Comparison of ENCODE assay signal across 18 cellular contexts in the genomic region with DNA sequence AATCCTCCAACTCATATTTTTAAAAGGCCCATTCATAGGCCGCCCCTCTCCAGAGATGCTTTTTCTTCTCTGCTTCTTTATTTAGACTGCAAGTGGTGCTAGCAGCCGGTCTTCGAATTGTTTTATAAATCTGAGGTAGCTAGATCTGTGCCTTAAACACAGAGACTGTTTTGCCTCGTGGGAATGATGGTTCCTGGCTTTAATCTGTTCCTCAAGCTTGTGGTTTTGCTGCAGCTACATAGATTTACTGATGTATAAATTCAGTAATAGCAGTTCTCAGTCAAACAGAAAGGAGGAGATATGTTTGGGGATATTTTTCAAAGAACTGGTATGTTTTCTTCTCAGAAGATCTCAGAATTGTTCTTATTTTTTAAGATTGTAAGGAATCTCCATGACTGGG. TPM values are rescaled to one million over a fixed set of nuclear protein-coding genes. Genes with fewer than 3 reads are reported as not detected.
DNase-seq lines count a peak whose midpoint lies in the region; ATAC-seq, FAIRE-seq and TF ChIP-seq lines count a peak whose summit lies in the region.
"Had no signal": no experiment of that assay in that cellular context is flagged by ENCODE, and none has a peak within 500 bp of the region (broad histone marks: within the 10 kb centered on the region; RNA-seq: fewer than 3 reads in every experiment).

No MANE protein-coding gene starts in this region.

- no peaks in the 10 kb centered on the region for H3K4me1 ChIP-seq in ascending aorta
- H3K4me1 ChIP-seq: A549 had no signal

- H3K27ac Mint-ChIP-seq in activated CD4-positive, alpha-beta T cell treated with anti-CD3 and anti-CD28 coated beads, Interleukin-2, amount 10 ng/mL, durations not matched to agents 7 days and 5 days: peak overlapping the region; percentile 66
- H3K27ac Mint-ChIP-seq in WTC11 (peak overlapping the region; percentile 7; the same call in 1 of the 2 replicates), nephron progenitor cell (peak overlapping the region; percentile 45)

- H3K4me1 Mint-ChIP-seq in activated CD4-positive, alpha-beta T cell treated with anti-CD3 and anti-CD28 coated beads, Interleukin-2, amount 10 ng/mL, durations not matched to agents 7 days and 5 days: peaks cover 41% of the 10 kb centered on the region
- H3K4me1 Mint-ChIP-seq in WTC11 (peaks cover 50% of the 10 kb centered on the region), nephron progenitor cell (peaks cover 44% of the 10 kb centered on the region)

- H3K4me3 Mint-ChIP-seq in activated CD4-positive, alpha-beta T cell treated with anti-CD3 and anti-CD28 coated beads, Interleukin-2, amount 10 ng/mL, durations not matched to agents 7 days and 5 days: no peak overlapping the region
- H3K4me3 Mint-ChIP-seq in WTC11 (no peak overlapping the region), nephron progenitor cell (no peak overlapping the region)

- H3K27ac ChIP-seq in ascending aorta: no peak overlapping the region
- H3K27ac ChIP-seq: A549, C4-2B, GM23248 had no signal

- DNase-seq in activated CD4-positive, alpha-beta T cell treated with anti-CD3 and anti-CD28 coated beads, Interleukin-2, amount 10 ng/mL, durations not matched to agents 7 days and 5 days: no peak
- DNase-seq in activated CD4-positive, alpha-beta T cell treated with anti-CD3 and anti-CD28 coated beads, Interleukin-2, amount 50 U/mL, for 4 hours: no peak
- DNase-seq in D721Med (ENCODE audit: insufficient read length, low spot score) (no peak), WTC11 (ENCODE audit: low spot score) (no peak), nephron progenitor cell (no peak), ascending aorta (ENCODE audit: low spot score in 2 of 2) (no peak), NCI-H82 treated with DMSO at 0.1 percent for 48 hours (lab: John Stamatoyannopoulos, UW; ENCODE audit: unreplicated experiment) (no peak)
- DNase-seq: GM23248, NCI-H1092 treated with DMSO at 0.1 percent for 48 hours, NCI-H2081, NCI-H446 treated with DMSO at 0.1 percent for 48 hours, NCI-H69 had no signal

- intact Hi-C loops in ascending aorta (cut with DNase I): no loop called here

- H3K9me3 Mint-ChIP-seq in activated CD4-positive, alpha-beta T cell treated with anti-CD3 and anti-CD28 coated beads, Interleukin-2, amount 10 ng/mL, durations not matched to agents 7 days and 5 days: no peaks in the 10 kb centered on the region
- no peaks in the 10 kb centered on the region for H3K9me3 Mint-ChIP-seq in WTC11
- no peaks in the 10 kb centered on the region for H3K9me3 Mint-ChIP-seq in nephron progenitor cell

- no peaks in the 10 kb centered on the region for H3K27me3 Mint-ChIP-seq in activated CD4-positive, alpha-beta T cell treated with anti-CD3 and anti-CD28 coated beads, Interleukin-2, amount 10 ng/mL, durations not matched to agents 7 days and 5 days
- no peaks in the 10 kb centered on the region for H3K27me3 Mint-ChIP-seq in WTC11 (ENCODE audit: low read depth)
- no peaks in the 10 kb centered on the region for H3K27me3 Mint-ChIP-seq in nephron progenitor cell (ENCODE audit: low read depth, poor library complexity)

- no peaks in the 10 kb centered on the region for H3K27me3 ChIP-seq in ascending aorta

- peaks cover 27% of the 10 kb centered on the region for H3K36me3 Mint-ChIP-seq in activated CD4-positive, alpha-beta T cell treated with anti-CD3 and anti-CD28 coated beads, Interleukin-2, amount 10 ng/mL, durations not matched to agents 7 days and 5 days (ENCODE audit: low read depth)
- H3K36me3 Mint-ChIP-seq in WTC11: no peaks in the 10 kb centered on the region
- H3K36me3 Mint-ChIP-seq in nephron progenitor cell (ENCODE audit: low read depth): no peaks in the 10 kb centered on the region

- peak; percentile 87 for FAIRE-seq in D721Med (lab: Jason Lieb, UNC)
- FAIRE-seq: A549, GM12891, RCC 7860 had no signal

- TF ChIP-seq CTCF in D721Med (IDR thresholded peaks at IDR 0.05; ENCODE audit: insufficient read depth, missing control alignments) (no peak), WTC11 (IDR thresholded peaks at IDR 0.05) (no peak), nephron progenitor cell (IDR thresholded peaks at IDR 0.05) (no peak), ascending aorta (IDR thresholded peaks at IDR 0.05) (no peak)

- H3K36me3 ChIP-seq in ascending aorta: no peaks in the 10 kb centered on the region

- H3K4me3 ChIP-seq in ascending aorta: no peak overlapping the region
- H3K4me3 ChIP-seq: A549, GM23248 had no signal

- POLR2A ChIA-PET in activated CD4-positive, alpha-beta T cell treated with anti-CD3 and anti-CD28 coated beads, Interleukin-2, amount 10 ng/mL, durations not matched to agents 7 days and 5 days (lab: Charles Lee): no interaction called here
- POLR2A ChIA-PET in WTC11 (lab: Charles Lee): no interaction called here

- CTCF ChIA-PET in activated CD4-positive, alpha-beta T cell treated with anti-CD3 and anti-CD28 coated beads, Interleukin-2, amount 10 ng/mL, durations not matched to agents 7 days and 5 days (lab: Charles Lee): no interaction called here
- CTCF ChIA-PET in WTC11 (lab: Charles Lee): interaction anchor here (0.6 kb wide), 1 partner anchor 1398 kb away, joined by 3 read pairs; no protein-coding TSS in a partner anchor

- no peak for ATAC-seq in WTC11
- ATAC-seq: A549, HCT116, Right ventricle myocardium inferior had no signal

- no peaks in the 10 kb centered on the region for H3K9me3 ChIP-seq in ascending aorta
- H3K9me3 ChIP-seq: A549 had no signal

TF ChIP-seq in WTC11, 78 proteins besides CTCF, POLR2A, EP300 and RAD21:
- TF ChIP-seq, protein P1, sequence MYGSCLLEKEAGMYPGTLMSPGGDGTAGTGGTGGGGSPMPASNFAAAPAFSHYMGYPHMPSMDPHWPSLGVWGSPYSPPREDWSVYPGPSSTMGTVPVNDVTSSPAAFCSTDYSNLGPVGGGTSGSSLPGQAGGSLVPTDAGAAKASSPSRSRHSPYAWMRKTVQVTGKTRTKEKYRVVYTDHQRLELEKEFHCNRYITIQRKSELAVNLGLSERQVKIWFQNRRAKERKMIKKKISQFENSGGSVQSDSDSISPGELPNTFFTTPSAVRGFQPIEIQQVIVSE (CRISPR knock-in tag; IDR thresholded peaks at IDR 0.05; ENCODE audit: borderline replicate concordance): no peak
- no peak for TF ChIP-seq ESRRA (CRISPR knock-in tag; IDR thresholded peaks at IDR 0.05; ENCODE audit: borderline replicate concordance)
- no peak for TF ChIP-seq RORB (CRISPR knock-in tag; IDR thresholded peaks at IDR 0.05)

RNA-seq across cellular contexts. Expression of gene TNFRSF11A, which starts 45.3 kb away (rescaled TPM):
- 1 to 10 TPM; 8.6 to 9.1 TPM for total RNA-seq in activated CD4-positive, alpha-beta T cell treated with anti-CD3 and anti-CD28 coated beads, Interleukin-2, amount 10 ng/mL, durations not matched to agents 7 days and 5 days
- total RNA-seq in WTC11 (2021) (3.9 to 4.9 TPM (median 4.7 TPM) in 3 replicates), ascending aorta (2.7 TPM)

Comparison
In these comparisons a context has a peak if more than half of its experiments do, and no peak if none do; other contexts are left out.
1. H3K27ac Mint-ChIP-seq: peak in every context shown above with its lines; median percentile 66 in activated CD4-positive, alpha-beta T cell treated with anti-CD3 and anti-CD28 coated beads, Interleukin-2, amount 10 ng/mL, durations not matched to agents 7 days and 5 days; 45 in nephron progenitor cell; 7 in WTC11.